ENCODE assay signal across 11 cellular contexts in the genomic region with DNA sequence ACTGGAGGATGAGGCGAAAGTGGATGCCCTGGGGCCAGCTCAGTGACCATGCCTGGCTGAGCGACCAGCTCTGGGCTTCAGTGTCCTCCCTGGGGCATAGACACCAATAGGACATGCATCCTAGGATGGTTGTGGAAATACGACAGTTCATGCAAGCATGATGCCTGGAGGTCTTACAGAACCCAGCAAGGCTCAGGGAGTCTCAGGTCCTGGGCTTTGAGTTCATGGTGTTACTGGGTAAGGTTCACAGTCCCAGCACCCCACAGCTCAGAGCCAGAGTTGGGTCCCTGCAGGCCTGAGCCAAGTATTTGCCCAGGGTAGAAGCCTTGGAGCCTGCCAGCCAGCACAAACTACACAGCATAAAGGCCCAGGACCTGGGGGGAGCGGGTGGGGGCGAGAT.
"Had no signal": no experiment of that assay in that cellular context is flagged by ENCODE, and none has a peak within 500 bp of the region (broad histone marks: within the 10 kb centered on the region; RNA-seq: fewer than 3 reads in every experiment).

No MANE protein-coding gene starts in this region.

- H3K4me1 ChIP-seq: psoas muscle had no signal

- H3K27ac ChIP-seq: neural progenitor cell, psoas muscle had no signal

- H3K4me3 ChIP-seq: lung, neural progenitor cell, psoas muscle had no signal

- H3K9me3 ChIP-seq: psoas muscle had no signal

- DNase-seq: activated CD4-positive, alpha-beta T cell treated with anti-CD3 and anti-CD28 coated beads, Interleukin-2, amount 10 ng/mL, durations not matched to agents 7 days and 5 days; activated naive CD4-positive, alpha-beta T cell treated with anti-CD3 and anti-CD28 coated beads, Interleukin-2, amount 10 ng/mL, durations not matched to agents 7 days and 5 days; activated T-cell treated with anti-CD3 and anti-CD28 coated beads for 4 hours; foreskin fibroblast; immature natural killer cell; naive B cell; psoas muscle; stimulated activated CD4-positive, alpha-beta T cell treated with anti-CD3 and anti-CD28 coated beads, Interleukin-2, amount 100 ng/mL, for 24 hours; trophoblast cell had no signal

- H3K36me3 ChIP-seq: neural progenitor cell had no signal

- H3K27me3 ChIP-seq: neural progenitor cell had no signal
